Comparison of ENCODE assay signal across 9 cellular contexts in the genomic region with DNA sequence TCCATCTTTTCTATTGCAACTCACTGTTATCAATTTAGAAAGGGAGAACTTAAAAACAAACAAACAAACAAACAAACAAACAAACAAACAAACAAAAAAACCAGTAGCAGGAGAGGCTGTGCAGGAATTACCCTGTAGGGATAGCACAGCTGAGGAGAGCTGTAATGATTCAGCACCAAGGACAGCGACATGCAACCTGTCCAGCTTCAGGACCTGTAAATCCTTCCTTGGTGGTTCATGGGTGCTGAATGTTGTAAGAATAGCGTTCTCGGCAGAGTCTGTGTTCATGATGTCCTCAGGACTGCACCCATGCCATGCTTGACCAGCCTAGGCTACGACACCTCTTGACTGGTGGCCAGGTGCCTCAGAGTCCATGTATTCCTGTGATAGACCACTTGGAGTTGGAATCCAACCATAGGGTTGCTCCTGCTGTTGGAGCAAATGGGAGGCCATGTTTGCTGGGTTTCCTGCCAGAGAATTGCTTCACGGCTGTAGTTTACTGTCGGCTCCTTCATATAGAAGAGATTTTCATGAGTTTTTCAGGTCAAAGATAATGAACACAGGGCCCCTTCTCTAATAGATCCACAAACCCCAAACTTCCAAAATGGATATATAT.
DNase-seq lines count a peak whose midpoint lies in the region; ATAC-seq, FAIRE-seq and TF ChIP-seq lines count a peak whose summit lies in the region.
"Had no signal": no experiment of that assay in that cellular context is flagged by ENCODE, and none has a peak within 500 bp of the region (broad histone marks: within the 10 kb centered on the region; RNA-seq: fewer than 3 reads in every experiment).

No MANE protein-coding gene starts in this region.

- H3K9me3 ChIP-seq in GM12878 (replicated peaks; ENCODE audit: control insufficient read depth, insufficient read depth, low read length) (no peaks in the 10 kb centered on the region), right lobe of liver (no peaks in the 10 kb centered on the region)
- H3K9me3 ChIP-seq: heart right ventricle had no signal

- ATAC-seq in GM12878 (peak; percentile 73), right lobe of liver (peak; percentile 52 to 79 (median 70)), HG03457 (IDR thresholded peaks at IDR 0.05; ENCODE audit: unreplicated experiment) (no peak)

- no peak overlapping the region for H2AFZ ChIP-seq in GM12878 (ENCODE audit: control insufficient read depth, low read depth, low read length)

- TF ChIP-seq CTCF in GM10266 (IDR thresholded peaks at IDR 0.05; ENCODE audit: control insufficient read depth, insufficient read depth, low read depth, missing control alignments) (no peak), GM12878 (IDR thresholded peaks at IDR 0.05 in 2 of 3, conservative IDR thresholded peaks at IDR 0.05 in 1 of 3; ENCODE audit: control insufficient read depth in 2 of 3, extremely low read depth in 1 of 3, insufficient read depth in 1 of 3, low read depth in 3 of 3, low read length in 3 of 3) (no peak), right lobe of liver (IDR thresholded peaks at IDR 0.05) (no peak)

- no peak for TF ChIP-seq RAD21 in GM12878 (IDR thresholded peaks at IDR 0.05; ENCODE audit: insufficient read depth, low read depth, low read length)

- peak; percentile 51 for DNase-seq in GM10266 (ENCODE audit: extremely low spot score)
- DNase-seq in LoVo (ENCODE audit: low spot score): peak; percentile 70
- DNase-seq in GM12878 (ENCODE audit: low read depth, low spot score): no peak
- DNase-seq in right lobe of liver: peak in 2 of 3 donors; percentile 28 to 48
- no peak for DNase-seq in NCI-H1105 (lab: John Stamatoyannopoulos, UW)
- DNase-seq in frontal cortex (ENCODE audit: low spot score in 2 of 2): no peak
- DNase-seq in NCI-H524 treated with DMSO at 0.1 percent for 48 hours (lab: John Stamatoyannopoulos, UW): no peak

- WGBS in GM12878 (ENCODE audit: insufficient coverage, insufficient replicate concordance, low lambda C conversion rate, missing lambda C conversion rate): under 1% methylated on average over 6 of the region's 6 CpGs
- WGBS in right lobe of liver (ENCODE audit: insufficient coverage, low coverage, low lambda C conversion rate, missing lambda C conversion rate): 33% methylated on average over 6 of the region's 6 CpGs

- H3K36me3 ChIP-seq in GM12878 (ENCODE audit: control insufficient read depth in 2 of 2, insufficient read depth in 2 of 2, low read length in 1 of 2) (no peaks in the 10 kb centered on the region), right lobe of liver (no peaks in the 10 kb centered on the region)
- H3K36me3 ChIP-seq: heart right ventricle had no signal

- TF ChIP-seq EP300 in GM12878 (IDR thresholded peaks at IDR 0.05; ENCODE audit: borderline replicate concordance in 1 of 2, control insufficient read depth in 1 of 2, low read depth in 2 of 2, low read length in 2 of 2): no peak

- no peak for TF ChIP-seq POLR2A in GM12878 (IDR thresholded peaks at IDR 0.05; ENCODE audit: low read depth, low read length)
- no peak for TF ChIP-seq POLR2A in right lobe of liver (IDR thresholded peaks at IDR 0.05)

- no peak overlapping the region for H3K4me3 ChIP-seq in GM12878
- H3K4me3 ChIP-seq in right lobe of liver: no peak overlapping the region
- H3K4me3 ChIP-seq: heart right ventricle had no signal

- no peak overlapping the region for H3K27ac ChIP-seq in GM12878 (ENCODE audit: control insufficient read depth, insufficient read depth)
- no peak overlapping the region for H3K27ac ChIP-seq in right lobe of liver
- H3K27ac ChIP-seq: heart right ventricle had no signal

- SMC1A ChIA-PET in GM12878 (lab: Charles Lee; ENCODE audit: uncharacterized antibody, unreplicated experiment): no interaction called here

- FAIRE-seq in GM12878 (lab: Jason Lieb, UNC) (no peak), frontal cortex (lab: Jason Lieb, UNC) (no peak)

- H3K27me3 ChIP-seq in GM12878 (replicated peaks in 1 of 2; ENCODE audit: control insufficient read depth in 2 of 2, insufficient read depth in 2 of 2, low read length in 1 of 2): no peaks in the 10 kb centered on the region
- H3K27me3 ChIP-seq in right lobe of liver: no peaks in the 10 kb centered on the region
- H3K27me3 ChIP-seq: heart right ventricle had no signal

- CTCF ChIA-PET in GM12878 (lab: Yijun Ruan, JAX): no interaction called here

- no peak overlapping the region for H3K4me2 ChIP-seq in GM12878 (ENCODE audit: control insufficient read depth, insufficient read depth)

- RAD21 ChIA-PET in GM12878 (lab: Charles Lee; ENCODE audit: unreplicated experiment): no interaction called here

- H3K4me1 ChIP-seq in GM12878 (ENCODE audit: control insufficient read depth, insufficient read depth, low read length): no peaks in the 10 kb centered on the region
- no peaks in the 10 kb centered on the region for H3K4me1 ChIP-seq in right lobe of liver
- H3K4me1 ChIP-seq: heart right ventricle had no signal

- no peaks in the 10 kb centered on the region for H4K20me1 ChIP-seq in GM12878 (ENCODE audit: control insufficient read depth, insufficient read depth)

- intact Hi-C loops in GM12878 (cut with micrococcal nuclease; ENCODE audit: unreplicated experiment) (no loop called here), right lobe of liver (cut with DNase I) (no loop called here)

- H3K79me2 ChIP-seq in GM12878 (ENCODE audit: control insufficient read depth, insufficient read depth, low read length): no peaks in the 10 kb centered on the region

- no TSS peak for BruUV-seq in GM12878 (replicated peaks; lab: Mats Ljungman, UMichigan)

- POLR2A ChIA-PET in GM12878 (lab: Charles Lee): interaction anchor here (0.6 kb wide), 1 partner anchor 13 kb away, joined by 4 read pairs; no protein-coding TSS in a partner anchor

- in situ Hi-C loops in GM12878 (cut with MboI): no loop called here

- no peak overlapping the region for H3K9ac ChIP-seq in GM12878 (ENCODE audit: control insufficient read depth, insufficient read depth, low read length)

TF ChIP-seq in GM12878, 131 proteins besides CTCF, POLR2A, EP300 and RAD21:
- no peak for TF ChIP-seq EGR1 (IDR thresholded peaks at IDR 0.05; ENCODE audit: borderline replicate concordance in 1 of 2, low read depth in 2 of 2, low read length in 2 of 2)
- TF ChIP-seq, protein P1, sequence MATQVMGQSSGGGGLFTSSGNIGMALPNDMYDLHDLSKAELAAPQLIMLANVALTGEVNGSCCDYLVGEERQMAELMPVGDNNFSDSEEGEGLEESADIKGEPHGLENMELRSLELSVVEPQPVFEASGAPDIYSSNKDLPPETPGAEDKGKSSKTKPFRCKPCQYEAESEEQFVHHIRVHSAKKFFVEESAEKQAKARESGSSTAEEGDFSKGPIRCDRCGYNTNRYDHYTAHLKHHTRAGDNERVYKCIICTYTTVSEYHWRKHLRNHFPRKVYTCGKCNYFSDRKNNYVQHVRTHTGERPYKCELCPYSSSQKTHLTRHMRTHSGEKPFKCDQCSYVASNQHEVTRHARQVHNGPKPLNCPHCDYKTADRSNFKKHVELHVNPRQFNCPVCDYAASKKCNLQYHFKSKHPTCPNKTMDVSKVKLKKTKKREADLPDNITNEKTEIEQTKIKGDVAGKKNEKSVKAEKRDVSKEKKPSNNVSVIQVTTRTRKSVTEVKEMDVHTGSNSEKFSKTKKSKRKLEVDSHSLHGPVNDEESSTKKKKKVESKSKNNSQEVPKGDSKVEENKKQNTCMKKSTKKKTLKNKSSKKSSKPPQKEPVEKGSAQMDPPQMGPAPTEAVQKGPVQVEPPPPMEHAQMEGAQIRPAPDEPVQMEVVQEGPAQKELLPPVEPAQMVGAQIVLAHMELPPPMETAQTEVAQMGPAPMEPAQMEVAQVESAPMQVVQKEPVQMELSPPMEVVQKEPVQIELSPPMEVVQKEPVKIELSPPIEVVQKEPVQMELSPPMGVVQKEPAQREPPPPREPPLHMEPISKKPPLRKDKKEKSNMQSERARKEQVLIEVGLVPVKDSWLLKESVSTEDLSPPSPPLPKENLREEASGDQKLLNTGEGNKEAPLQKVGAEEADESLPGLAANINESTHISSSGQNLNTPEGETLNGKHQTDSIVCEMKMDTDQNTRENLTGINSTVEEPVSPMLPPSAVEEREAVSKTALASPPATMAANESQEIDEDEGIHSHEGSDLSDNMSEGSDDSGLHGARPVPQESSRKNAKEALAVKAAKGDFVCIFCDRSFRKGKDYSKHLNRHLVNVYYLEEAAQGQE (IDR thresholded peaks at IDR 0.05; ENCODE audit: low read depth, low read length): peak; percentile 95
- no peak for TF ChIP-seq JUND (IDR thresholded peaks at IDR 0.05; ENCODE audit: low read depth, low read length)
- TF ChIP-seq, protein P2, sequence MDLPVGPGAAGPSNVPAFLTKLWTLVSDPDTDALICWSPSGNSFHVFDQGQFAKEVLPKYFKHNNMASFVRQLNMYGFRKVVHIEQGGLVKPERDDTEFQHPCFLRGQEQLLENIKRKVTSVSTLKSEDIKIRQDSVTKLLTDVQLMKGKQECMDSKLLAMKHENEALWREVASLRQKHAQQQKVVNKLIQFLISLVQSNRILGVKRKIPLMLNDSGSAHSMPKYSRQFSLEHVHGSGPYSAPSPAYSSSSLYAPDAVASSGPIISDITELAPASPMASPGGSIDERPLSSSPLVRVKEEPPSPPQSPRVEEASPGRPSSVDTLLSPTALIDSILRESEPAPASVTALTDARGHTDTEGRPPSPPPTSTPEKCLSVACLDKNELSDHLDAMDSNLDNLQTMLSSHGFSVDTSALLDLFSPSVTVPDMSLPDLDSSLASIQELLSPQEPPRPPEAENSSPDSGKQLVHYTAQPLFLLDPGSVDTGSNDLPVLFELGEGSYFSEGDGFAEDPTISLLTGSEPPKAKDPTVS (IDR thresholded peaks at IDR 0.05; ENCODE audit: low read depth, low read length): no peak
- TF ChIP-seq JUNB (IDR thresholded peaks at IDR 0.05): no peak
- TF ChIP-seq YY1 (IDR thresholded peaks at IDR 0.05; ENCODE audit: low read depth, low read length): no peak
TF ChIP-seq in GM12878: peak in this region for 1.

Comparison
In these comparisons a context has a peak if more than half of its experiments do, and no peak if none do; other contexts are left out.
1. DNase-seq: peak in GM10266 (single experiment), LoVo (single experiment) and right lobe of liver (2 of 3); none in GM12878 (single experiment), NCI-H1105 (single experiment), frontal cortex (0 of 2) and NCI-H524 treated with DMSO at 0.1 percent for 48 hours (single experiment).